ENCODE assay signal across 14 cellular contexts in genomic region chr10:35639021-35639521, GRCh38. TPM values are rescaled to one million over a fixed set of nuclear protein-coding genes. Genes with fewer than 3 reads are reported as not detected.
DNase-seq lines count a peak whose midpoint lies in the region; ATAC-seq, FAIRE-seq and TF ChIP-seq lines count a peak whose summit lies in the region.
"Had no signal": no experiment of that assay in that cellular context is flagged by ENCODE, and none has a peak within 500 bp of the region (broad histone marks: within the 10 kb centered on the region; RNA-seq: fewer than 3 reads in every experiment).

No MANE protein-coding gene starts in this region.

- H3K4me3 ChIP-seq in cardiac muscle cell (peak overlapping the region; percentile 33), right atrium auricular region (peak overlapping the region in 1 of 2 donors; percentile 79), mesodermal cell (ENCODE audit: extremely low read depth, insufficient read depth, low read length, poor library complexity, severe bottlenecking) (peak overlapping the region; percentile 41)

- no peaks in the 10 kb centered on the region for H3K36me3 Mint-ChIP-seq in type B pancreatic cell
- H3K36me3 Mint-ChIP-seq in activated CD4-positive, alpha-beta T cell treated with anti-CD3 and anti-CD28 coated beads for 36 hours (ENCODE audit: low read depth) = no peaks in the 10 kb centered on the region
- H3K36me3 Mint-ChIP-seq: activated naive CD4-positive, alpha-beta T cell treated with anti-CD3 and anti-CD28 coated beads, Interleukin-2, amount 50 U/mL, for 72 hours had no signal

- no peaks in the 10 kb centered on the region for H3K9me3 Mint-ChIP-seq in type B pancreatic cell
- no peaks in the 10 kb centered on the region for H3K9me3 Mint-ChIP-seq in activated CD4-positive, alpha-beta T cell treated with anti-CD3 and anti-CD28 coated beads for 36 hours (ENCODE audit: low read depth)
- H3K9me3 Mint-ChIP-seq: activated naive CD4-positive, alpha-beta T cell treated with anti-CD3 and anti-CD28 coated beads, Interleukin-2, amount 50 U/mL, for 72 hours had no signal

- H3K27ac Mint-ChIP-seq in type B pancreatic cell = no peak overlapping the region
- H3K27ac Mint-ChIP-seq in activated CD4-positive, alpha-beta T cell treated with anti-CD3 and anti-CD28 coated beads for 36 hours = no peak overlapping the region
- H3K27ac Mint-ChIP-seq: activated naive CD4-positive, alpha-beta T cell treated with anti-CD3 and anti-CD28 coated beads, Interleukin-2, amount 50 U/mL, for 72 hours had no signal

- no peak for ATAC-seq in activated CD4-positive, alpha-beta T cell treated with anti-CD3 and anti-CD28 coated beads for 36 hours
- ATAC-seq: activated naive CD4-positive, alpha-beta T cell treated with anti-CD3 and anti-CD28 coated beads, Interleukin-2, amount 50 U/mL, for 72 hours had no signal

- DNase-seq in cardiac muscle cell (ENCODE audit: low read depth in 1 of 2, low spot score in 1 of 2) (peak in 1 of 2 donors; percentile 60), right atrium auricular region (ENCODE audit: low spot score) (no peak), ecto neural progenitor cell (ENCODE audit: low spot score) (peak; percentile 54), type B pancreatic cell (ENCODE audit: extremely low spot score, unreplicated experiment) (no peak), middle frontal gyrus (ENCODE audit: extremely low spot score, low spot score) (no peak), GM12891 (ENCODE audit: insufficient read length, low spot score) (no peak)
- no peak for DNase-seq in activated CD4-positive, alpha-beta T cell treated with anti-CD3 and anti-CD28 coated beads for 36 hours
- DNase-seq: GDM1; NCI-H1092 treated with DMSO at 0.1 percent for 48 hours; stimulated activated naive CD4-positive, alpha-beta T cell treated with Interleukin-2 at 50 U/mL for 16 hours; T-helper 2 cell had no signal

- H3K27me3 Mint-ChIP-seq in type B pancreatic cell = peaks cover 71% of the 10 kb centered on the region
- peaks cover 44% of the 10 kb centered on the region for H3K27me3 Mint-ChIP-seq in activated CD4-positive, alpha-beta T cell treated with anti-CD3 and anti-CD28 coated beads for 36 hours

- no peak for TF ChIP-seq CTCF in cardiac muscle cell (IDR thresholded peaks at IDR 0.05; ENCODE audit: low read depth, low read length)
- TF ChIP-seq CTCF in right atrium auricular region (IDR thresholded peaks at IDR 0.05) = no peak
- no peak for TF ChIP-seq CTCF in type B pancreatic cell (conservative IDR thresholded peaks at IDR 0.05)

- H3K27ac ChIP-seq in cardiac muscle cell (no peak overlapping the region), right atrium auricular region (peak overlapping the region in 1 of 2 donors; percentile 26), mesodermal cell (ENCODE audit: low read depth, low read length, severe bottlenecking) (no peak overlapping the region)
- H3K27ac ChIP-seq: neutrophil had no signal

- WGBS in mesodermal cell (ENCODE audit: insufficient coverage in 2 of 2), 2 experiments = 0 to 3% methylated on average over 2 to 4 of the region's 36 CpGs

- H3K4me1 ChIP-seq in cardiac muscle cell (ENCODE audit: low read depth) = peaks cover 28% of the 10 kb centered on the region
- peaks cover 0 to 40% of the 10 kb centered on the region in 2 donors for H3K4me1 ChIP-seq in right atrium auricular region
- peaks cover 22% of the 10 kb centered on the region for H3K4me1 ChIP-seq in mesodermal cell (ENCODE audit: control insufficient read depth, insufficient read depth, low read length, poor library complexity, severe bottlenecking)

- POLR2A ChIA-PET in activated CD4-positive, alpha-beta T cell treated with anti-CD3 and anti-CD28 coated beads for 36 hours (lab: Charles Lee) = no interaction called here

- intact Hi-C loops in activated CD4-positive, alpha-beta T cell treated with anti-CD3 and anti-CD28 coated beads for 36 hours (cut with DNase I, micrococcal nuclease) = loop anchor here in 1 of 2 experiments (5.0 to 10.0 kb wide), 3 partner anchors 396 to 1856 kb away; no protein-coding TSS in a partner anchor

- TF ChIP-seq POLR2A in GM12891 (IDR thresholded peaks at IDR 0.05; ENCODE audit: low read depth, low read length) = no peak

- peaks cover 10% of the 10 kb centered on the region for H3K4me1 Mint-ChIP-seq in type B pancreatic cell (ENCODE audit: unreplicated experiment)
- H3K4me1 Mint-ChIP-seq in activated CD4-positive, alpha-beta T cell treated with anti-CD3 and anti-CD28 coated beads for 36 hours = peaks cover 19% of the 10 kb centered on the region

- CTCF ChIA-PET in activated CD4-positive, alpha-beta T cell treated with anti-CD3 and anti-CD28 coated beads for 36 hours (lab: Charles Lee) = interaction anchor here (0.5 to 0.8 kb wide), 3 partner anchors 10 to 519 kb away, joined by 3 read pairs; no protein-coding TSS in a partner anchor

- peaks cover under 1% of the 10 kb centered on the region for H3K27me3 ChIP-seq in cardiac muscle cell
- H3K27me3 ChIP-seq in right atrium auricular region = no peaks in the 10 kb centered on the region

- no peaks in the 10 kb centered on the region for H3K9me3 ChIP-seq in cardiac muscle cell (ENCODE audit: low read depth)
- H3K9me3 ChIP-seq in right atrium auricular region = no peaks in the 10 kb centered on the region
- no peaks in the 10 kb centered on the region for H3K9me3 ChIP-seq in mesodermal cell (ENCODE audit: control insufficient read depth, low read length)
- H3K9me3 ChIP-seq: neutrophil had no signal

- no peaks in the 10 kb centered on the region for H3K36me3 ChIP-seq in cardiac muscle cell
- no peaks in the 10 kb centered on the region for H3K36me3 ChIP-seq in right atrium auricular region
- H3K36me3 ChIP-seq in mesodermal cell (ENCODE audit: control insufficient read depth, insufficient read depth, low read length) = no peaks in the 10 kb centered on the region
- H3K36me3 ChIP-seq: neutrophil had no signal

- peak overlapping the region; percentile 71 for H3K4me3 Mint-ChIP-seq in type B pancreatic cell
- H3K4me3 Mint-ChIP-seq in activated CD4-positive, alpha-beta T cell treated with anti-CD3 and anti-CD28 coated beads for 36 hours = no peak overlapping the region

- FAIRE-seq in GM12891 (lab: Jason Lieb, UNC) = no peak

TF ChIP-seq in GM12891, 5 proteins besides CTCF, POLR2A, EP300 and RAD21:
- TF ChIP-seq POLR2AphosphoS5 (IDR thresholded peaks at IDR 0.05; ENCODE audit: low read depth, low read length) = no peak
- no peak for TF ChIP-seq SPI1 (IDR thresholded peaks at IDR 0.05; ENCODE audit: low read depth, low read length)
- no peak for TF ChIP-seq TAF1 (IDR thresholded peaks at IDR 0.05; ENCODE audit: low read depth, low read length)
- no peak for TF ChIP-seq PAX5 (IDR thresholded peaks at IDR 0.05; ENCODE audit: insufficient read depth, low read length, severe bottlenecking)
- TF ChIP-seq POU2F2 (IDR thresholded peaks at IDR 0.05; ENCODE audit: low read depth, low read length) = no peak

RNA-seq across cellular contexts. Expression of gene FZD8, which starts 3.0 kb away (rescaled TPM):
- total RNA-seq in cardiac muscle cell (41.5 and 58.4 TPM in 2 replicates), right atrium auricular region (10 to 100 TPM in 1 of 2 donors, 1 to 10 TPM in 1; 6.0 to 15.6 TPM), type B pancreatic cell (ENCODE audit: low replicate concordance) (3.7 and 7.5 TPM in 2 replicates)
- 7.6 and 9.9 TPM in 2 replicates for polyA plus RNA-seq in cardiac muscle cell
- 15.9 TPM for polyA plus RNA-seq in mesodermal cell (2013, experiment 1 of 2)
- 17.3 TPM for polyA plus RNA-seq in mesodermal cell (2013, experiment 2 of 2)
- under 1 TPM; 0.16 to 0.18 TPM for total RNA-seq in activated CD4-positive, alpha-beta T cell treated with anti-CD3 and anti-CD28 coated beads for 36 hours
- polyA plus RNA-seq in GM12891 (2012; ENCODE audit: low read depth, missing spikeins) = 0.03 TPM

RNA-seq across cellular contexts. Expression of gene GJD4, which starts 33.9 kb away (rescaled TPM):
- total RNA-seq in cardiac muscle cell = 0.24 TPM in 1 of 2 replicates, not detected in the other
- polyA plus RNA-seq in cardiac muscle cell = not detected in 2 replicates
- not detected for total RNA-seq in right atrium auricular region
- polyA plus RNA-seq in mesodermal cell (2013, experiment 1 of 2) = not detected
- polyA plus RNA-seq in mesodermal cell (2013, experiment 2 of 2) = not detected
- total RNA-seq in type B pancreatic cell (ENCODE audit: low replicate concordance) = 0.17 TPM in 1 of 2 replicates, not detected in the other
- not detected for total RNA-seq in activated CD4-positive, alpha-beta T cell treated with anti-CD3 and anti-CD28 coated beads for 36 hours
- polyA plus RNA-seq in GM12891 (2012; ENCODE audit: low read depth, missing spikeins) = not detected
- total RNA-seq: activated naive CD4-positive, alpha-beta T cell treated with anti-CD3 and anti-CD28 coated beads, Interleukin-2, amount 50 U/mL, for 72 hours had no signal
